27 cellular contexts compared by ENCODE assay signal in the genomic region with DNA sequence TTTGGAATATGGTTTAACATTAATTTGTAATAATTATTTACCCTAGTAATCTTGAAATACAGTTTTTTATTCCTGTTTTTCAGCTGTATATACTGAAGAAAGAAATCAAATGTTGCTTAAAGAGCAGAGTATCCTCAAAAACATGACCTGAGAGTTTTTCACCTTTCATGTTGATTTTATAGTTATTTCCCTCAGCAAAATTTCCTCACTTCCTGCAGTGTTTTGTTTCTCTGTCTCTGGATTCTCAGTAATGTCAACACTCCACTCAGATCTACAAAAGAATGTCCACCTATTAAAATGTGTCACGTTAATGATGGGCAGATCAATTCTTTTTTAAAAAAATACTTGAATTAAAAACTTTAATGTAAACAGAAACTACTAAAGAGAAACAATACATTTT.
"Had no signal": no experiment of that assay in that cellular context is flagged by ENCODE, and none has a peak within 500 bp of the region (broad histone marks: within the 10 kb centered on the region; RNA-seq: fewer than 3 reads in every experiment).

No MANE protein-coding gene starts in this region.

- H3K36me3 ChIP-seq: adrenal gland, colonic mucosa, MG63, WERI-Rb-1 had no signal

- H3K4me3 ChIP-seq: adrenal gland, colonic mucosa, MG63, SK-N-MC had no signal

- H3K27ac ChIP-seq: adrenal gland, colonic mucosa, SK-N-MC, WERI-Rb-1 had no signal

- DNase-seq: activated CD4-positive, alpha-beta T cell treated with anti-CD3 and anti-CD28 coated beads for 36 hours; activated CD4-positive, alpha-beta T cell treated with anti-CD3 and anti-CD28 coated beads, Interleukin-2, amount 50 U/mL, for 1 hour; activated CD8-positive, alpha-beta memory T cell treated with anti-CD3 and anti-CD28 coated beads, Interleukin-2, amount 50 U/mL, for 4 hours; activated CD8-positive, alpha-beta T cell treated with anti-CD3 and anti-CD28 coated beads for 36 hours; activated naive CD4-positive, alpha-beta T cell treated with anti-CD3 and anti-CD28 coated beads, Interleukin-2, amount 50 U/mL, for 16 hours; activated naive CD8-positive, alpha-beta T cell treated with anti-CD3 and anti-CD28 coated beads, Interleukin-2, amount 10 ng/mL, durations not matched to agents 7 days and 5 days; activated T-cell treated with anti-CD3 and anti-CD28 coated beads, Interleukin-2, amount 50 U/mL, for 72 hours; adrenal gland; anterior cingulate cortex; cerebellar nuclear complex; colonic mucosa; MG63; NCI-H1048; NCI-H1436; NCI-H1694 treated with DMSO at 0.1 percent for 48 hours; NCI-H2029 treated with DMSO at 0.1 percent for 48 hours; NCI-H510A treated with DMSO at 0.1 percent for 48 hours; NCI-H69; OCI-M1; RPMI8226; T-cell; T-helper 2 cell; T1000; WERI-Rb-1 had no signal

- H3K27me3 ChIP-seq: adrenal gland, colonic mucosa, MG63 had no signal

- ATAC-seq: activated CD4-positive, alpha-beta T cell treated with anti-CD3 and anti-CD28 coated beads for 36 hours; activated CD8-positive, alpha-beta T cell treated with anti-CD3 and anti-CD28 coated beads for 36 hours; activated T-cell treated with anti-CD3 and anti-CD28 coated beads, Interleukin-2, amount 50 U/mL, for 72 hours; Panc1; Right ventricle myocardium inferior; T-cell had no signal

- H3K4me1 ChIP-seq: adrenal gland, colonic mucosa had no signal

- H3K9me3 ChIP-seq: adrenal gland, colonic mucosa, MG63 had no signal
